In the genomic region with DNA sequence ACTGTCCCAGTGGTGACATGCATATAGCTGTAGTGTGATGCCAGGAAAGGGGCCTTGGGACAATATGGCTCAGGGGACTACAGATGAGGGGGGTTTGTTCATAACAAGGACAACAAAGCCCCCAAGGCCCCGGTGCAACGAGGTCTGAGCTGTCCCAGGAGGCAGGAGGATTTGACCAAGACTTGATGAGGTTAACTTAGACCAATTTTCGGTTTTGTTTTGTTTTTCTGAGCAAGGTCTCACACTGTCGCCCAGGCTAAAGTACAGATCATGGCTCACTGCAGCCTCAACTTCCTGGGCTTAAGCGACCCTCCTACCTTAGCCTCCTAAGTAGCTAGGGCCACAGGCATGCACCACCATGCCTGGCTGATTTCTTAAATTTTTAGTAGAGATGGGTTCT, we compare ENCODE assay signal across 16 cellular contexts. TPM values are rescaled to one million over a fixed set of nuclear protein-coding genes. Genes with fewer than 3 reads are reported as not detected.
DNase-seq lines count a peak whose midpoint lies in the region; ATAC-seq, FAIRE-seq and TF ChIP-seq lines count a peak whose summit lies in the region.
"Had no signal": no experiment of that assay in that cellular context is flagged by ENCODE, and none has a peak within 500 bp of the region (broad histone marks: within the 10 kb centered on the region; RNA-seq: fewer than 3 reads in every experiment).

No MANE protein-coding gene starts in this region.

- ATAC-seq in GM19452 (IDR thresholded peaks at IDR 0.05; ENCODE audit: unreplicated experiment) (peak; percentile 55), HG02798 (IDR thresholded peaks at IDR 0.05; ENCODE audit: poor library complexity, unreplicated experiment) (peak; percentile 51), natural killer cell (no peak)
- ATAC-seq in activated T-helper 17 cell treated with anti-CD3 and anti-CD28 coated beads, Interleukin-2, amount 50 U/mL, for 72 hours (replicated peaks), result no peak

- no peaks in the 10 kb centered on the region for H3K9me3 Mint-ChIP-seq in activated T-helper 17 cell treated with anti-CD3 and anti-CD28 coated beads, Interleukin-2, amount 50 U/mL, for 72 hours
- no peaks in the 10 kb centered on the region for H3K9me3 Mint-ChIP-seq in natural killer cell

- TF ChIP-seq CTCF in natural killer cell (IDR thresholded peaks at IDR 0.05), result no peak

- TF ChIP-seq POLR2A in GM12892 (IDR thresholded peaks at IDR 0.05; ENCODE audit: low read depth, low read length), result no peak

- no peak overlapping the region for H3K4me3 Mint-ChIP-seq in activated T-helper 17 cell treated with anti-CD3 and anti-CD28 coated beads, Interleukin-2, amount 50 U/mL, for 72 hours
- H3K4me3 Mint-ChIP-seq in natural killer cell, result no peak overlapping the region

- H3K36me3 Mint-ChIP-seq in activated T-helper 17 cell treated with anti-CD3 and anti-CD28 coated beads, Interleukin-2, amount 50 U/mL, for 72 hours (ENCODE audit: low read depth), result no peaks in the 10 kb centered on the region
- no peaks in the 10 kb centered on the region for H3K36me3 Mint-ChIP-seq in natural killer cell

- DNase-seq in GM12892 (ENCODE audit: insufficient read length), result no peak
- no peak for DNase-seq in activated effector memory CD4-positive, alpha-beta T cell treated with Interleukin-2 at 50 U/mL for 16 hours
- DNase-seq in natural killer cell, result no peak
- no peak for DNase-seq in kidney tubule cell (ENCODE audit: low spot score)
- DNase-seq in NCI-H69 (lab: John Stamatoyannopoulos, UW), result no peak
- DNase-seq: NCI-H1105 treated with DMSO at 0.1 percent for 48 hours, NCI-H187, NCI-H2227 treated with DMSO at 0.1 percent for 48 hours, NCI-H510A treated with DMSO at 0.1 percent for 48 hours, Right ventricle myocardium superior, SW 1271, T-helper 2 cell had no signal

- peak overlapping the region; percentile 20 for H3K27ac Mint-ChIP-seq in activated T-helper 17 cell treated with anti-CD3 and anti-CD28 coated beads, Interleukin-2, amount 50 U/mL, for 72 hours
- no peak overlapping the region for H3K27ac Mint-ChIP-seq in natural killer cell

- intact Hi-C loops in natural killer cell (cut with micrococcal nuclease), result no loop called here

- H3K27me3 Mint-ChIP-seq in activated T-helper 17 cell treated with anti-CD3 and anti-CD28 coated beads, Interleukin-2, amount 50 U/mL, for 72 hours, result no peaks in the 10 kb centered on the region
- H3K27me3 Mint-ChIP-seq in natural killer cell (ENCODE audit: low read depth in 2 of 2), result no peaks in the 10 kb centered on the region

- peaks cover 5% of the 10 kb centered on the region for H3K4me1 Mint-ChIP-seq in activated T-helper 17 cell treated with anti-CD3 and anti-CD28 coated beads, Interleukin-2, amount 50 U/mL, for 72 hours
- peaks cover 0 to 2% of the 10 kb centered on the region in 2 donors for H3K4me1 Mint-ChIP-seq in natural killer cell

- FAIRE-seq in GM12892 (lab: Jason Lieb, UNC), result peak; percentile 85
- FAIRE-seq: D721Med had no signal

RNA-seq across cellular contexts. Expression of a gene that starts 23.8 kb away (rescaled TPM):
- polyA plus RNA-seq in GM12892 (2012; ENCODE audit: missing spikeins), result 0.76 TPM
- total RNA-seq in activated T-helper 17 cell treated with anti-CD3 and anti-CD28 coated beads, Interleukin-2, amount 50 U/mL, for 72 hours, result 1 to 10 TPM in 1 of 2 donors, under 1 TPM in 1; 0.63 to 1.7 TPM
- total RNA-seq in natural killer cell, result 1 to 10 TPM in 2 of 3 donors, under 1 TPM in 1; 0.94 to 3.3 (median 1.4) TPM
- total RNA-seq: Right ventricle myocardium superior had no signal

RNA-seq across cellular contexts. Expression of a gene that starts 35.1 kb away (rescaled TPM):
- 32.3 TPM for polyA plus RNA-seq in GM12892 (2012; ENCODE audit: missing spikeins)
- 10 to 100 TPM; 38.4 to 44.4 TPM for total RNA-seq in activated T-helper 17 cell treated with anti-CD3 and anti-CD28 coated beads, Interleukin-2, amount 50 U/mL, for 72 hours
- total RNA-seq in natural killer cell, result 10 to 100 TPM; 46.4 to 55.6 (median 48.0) TPM

RNA-seq across cellular contexts. Expression of a gene that starts 35.4 kb away (rescaled TPM):
- 7.1 TPM for polyA plus RNA-seq in GM12892 (2012; ENCODE audit: missing spikeins)
- 10 to 100 TPM; 19.3 to 33.4 TPM for total RNA-seq in activated T-helper 17 cell treated with anti-CD3 and anti-CD28 coated beads, Interleukin-2, amount 50 U/mL, for 72 hours
- total RNA-seq in natural killer cell, result 10 to 100 TPM; 20.7 to 26.6 (median 23.9) TPM

Comparison
In these comparisons a context has a peak if more than half of its experiments do, and no peak if none do; other contexts are left out.
1. ATAC-seq: peak in GM19452 (single experiment) and HG02798 (single experiment); none in activated T-helper 17 cell treated with anti-CD3 and anti-CD28 coated beads, Interleukin-2, amount 50 U/mL, for 72 hours (single experiment) and natural killer cell (0 of 3).